Comparison of ENCODE assay signal across 1 cellular context in genomic region chr2:238203973-238204683, GRCh38.
TF ChIP-seq lines count a peak whose summit lies in the region.

No MANE protein-coding gene starts in this region.

TF ChIP-seq in HepG2, 621 proteins besides CTCF, POLR2A, EP300 and RAD21 (continued from another document and continues in another):
- no peak for TF ChIP-seq ZNF276 (CRISPR knock-in tag; IDR thresholded peaks at IDR 0.05; ENCODE audit: low read depth)
- TF ChIP-seq ZXDC (CRISPR knock-in tag; IDR thresholded peaks at IDR 0.05): no peak
- no peak for TF ChIP-seq TEAD3 (CRISPR knock-in tag; optimal IDR thresholded peaks at IDR 0.05; ENCODE audit: borderline replicate concordance)
- TF ChIP-seq, protein P1, sequence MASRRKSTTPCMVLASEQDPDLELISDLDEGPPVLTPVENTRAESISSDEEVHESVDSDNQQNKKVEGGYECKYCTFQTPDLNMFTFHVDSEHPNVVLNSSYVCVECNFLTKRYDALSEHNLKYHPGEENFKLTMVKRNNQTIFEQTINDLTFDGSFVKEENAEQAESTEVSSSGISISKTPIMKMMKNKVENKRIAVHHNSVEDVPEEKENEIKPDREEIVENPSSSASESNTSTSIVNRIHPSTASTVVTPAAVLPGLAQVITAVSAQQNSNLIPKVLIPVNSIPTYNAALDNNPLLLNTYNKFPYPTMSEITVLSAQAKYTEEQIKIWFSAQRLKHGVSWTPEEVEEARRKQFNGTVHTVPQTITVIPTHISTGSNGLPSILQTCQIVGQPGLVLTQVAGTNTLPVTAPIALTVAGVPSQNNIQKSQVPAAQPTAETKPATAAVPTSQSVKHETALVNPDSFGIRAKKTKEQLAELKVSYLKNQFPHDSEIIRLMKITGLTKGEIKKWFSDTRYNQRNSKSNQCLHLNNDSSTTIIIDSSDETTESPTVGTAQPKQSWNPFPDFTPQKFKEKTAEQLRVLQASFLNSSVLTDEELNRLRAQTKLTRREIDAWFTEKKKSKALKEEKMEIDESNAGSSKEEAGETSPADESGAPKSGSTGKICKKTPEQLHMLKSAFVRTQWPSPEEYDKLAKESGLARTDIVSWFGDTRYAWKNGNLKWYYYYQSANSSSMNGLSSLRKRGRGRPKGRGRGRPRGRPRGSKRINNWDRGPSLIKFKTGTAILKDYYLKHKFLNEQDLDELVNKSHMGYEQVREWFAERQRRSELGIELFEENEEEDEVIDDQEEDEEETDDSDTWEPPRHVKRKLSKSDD (CRISPR knock-in tag; IDR thresholded peaks at IDR 0.05; ENCODE audit: low read depth): 0 out of 2 replicates have a peak, but pooled peaks have one; percentile 27
- TF ChIP-seq ZUFSP (CRISPR knock-in tag; IDR thresholded peaks at IDR 0.05; ENCODE audit: borderline replicate concordance): no peak
- TF ChIP-seq FOXK2 (IDR thresholded peaks at IDR 0.05): no peak
- TF ChIP-seq SNAPC2 (CRISPR knock-in tag; IDR thresholded peaks at IDR 0.05): peak; percentile 11; the same call in 1 of the 2 replicates
- no peak for TF ChIP-seq MAFK (conservative IDR thresholded peaks at IDR 0.05 in 1 of 2, IDR thresholded peaks at IDR 0.05 in 1 of 2; ENCODE audit: low read length in 2 of 2)
- TF ChIP-seq ZNF441 (CRISPR knock-in tag; IDR thresholded peaks at IDR 0.05; ENCODE audit: borderline replicate concordance): no peak
- TF ChIP-seq CAMTA2 (CRISPR knock-in tag; IDR thresholded peaks at IDR 0.05; ENCODE audit: borderline replicate concordance): no peak
- TF ChIP-seq FOXO1 (CRISPR knock-in tag; IDR thresholded peaks at IDR 0.05): no peak
- TF ChIP-seq ZNF260 (CRISPR knock-in tag; IDR thresholded peaks at IDR 0.05; ENCODE audit: borderline replicate concordance, low read depth): no peak
- TF ChIP-seq SAFB2 (CRISPR knock-in tag; IDR thresholded peaks at IDR 0.05; ENCODE audit: borderline replicate concordance, low read depth): no peak
- peak; percentile 93; the same call in 1 of the 2 replicates for TF ChIP-seq RNF2 (conservative IDR thresholded peaks at IDR 0.05; ENCODE audit: low read depth)
- no peak for TF ChIP-seq IKZF5 (CRISPR knock-in tag; IDR thresholded peaks at IDR 0.05)
- no peak for TF ChIP-seq JUND (CRISPR knock-in tag; IDR thresholded peaks at IDR 0.05)
- no peak for TF ChIP-seq MTF1 (CRISPR knock-in tag; IDR thresholded peaks at IDR 0.05)
- no peak for TF ChIP-seq NAIF1 (CRISPR knock-in tag; IDR thresholded peaks at IDR 0.05; ENCODE audit: borderline replicate concordance)
- no peak for TF ChIP-seq HMGXB4 (CRISPR knock-in tag; IDR thresholded peaks at IDR 0.05; ENCODE audit: borderline replicate concordance in 1 of 2, low read depth in 1 of 2)
- TF ChIP-seq GABPB1 (CRISPR knock-in tag; IDR thresholded peaks at IDR 0.05): no peak
- no peak for TF ChIP-seq PAWR (CRISPR knock-in tag; IDR thresholded peaks at IDR 0.05; ENCODE audit: borderline replicate concordance)
- no peak for TF ChIP-seq ZMYM2 (CRISPR knock-in tag; IDR thresholded peaks at IDR 0.05)
- TF ChIP-seq, protein P2, sequence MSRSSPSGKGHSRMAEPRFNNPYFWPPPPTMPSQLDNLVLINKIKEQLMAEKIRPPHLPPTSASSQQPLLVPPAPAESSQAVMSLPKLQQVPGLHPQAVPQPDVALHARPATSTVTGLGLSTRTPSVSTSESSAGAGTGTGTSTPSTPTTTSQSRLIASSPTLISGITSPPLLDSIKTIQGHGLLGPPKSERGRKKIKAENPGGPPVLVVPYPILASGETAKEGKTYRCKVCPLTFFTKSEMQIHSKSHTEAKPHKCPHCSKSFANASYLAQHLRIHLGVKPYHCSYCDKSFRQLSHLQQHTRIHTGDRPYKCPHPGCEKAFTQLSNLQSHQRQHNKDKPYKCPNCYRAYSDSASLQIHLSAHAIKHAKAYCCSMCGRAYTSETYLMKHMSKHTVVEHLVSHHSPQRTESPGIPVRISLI (CRISPR knock-in tag; IDR thresholded peaks at IDR 0.05; ENCODE audit: borderline replicate concordance): no peak
- TF ChIP-seq RBM39 (IDR thresholded peaks at IDR 0.05; ENCODE audit: low read depth, low read length, poor library complexity, severe bottlenecking): peak; percentile 22
- no peak for TF ChIP-seq TMF1 (CRISPR knock-in tag; IDR thresholded peaks at IDR 0.05; ENCODE audit: low read depth)
- TF ChIP-seq ZNF180 (CRISPR knock-in tag; IDR thresholded peaks at IDR 0.05; ENCODE audit: borderline replicate concordance, low read depth): no peak
- TF ChIP-seq MAZ (IDR thresholded peaks at IDR 0.05; ENCODE audit: borderline replicate concordance, low read depth, low read length): no peak
- TF ChIP-seq MAZ (CRISPR knock-in tag; IDR thresholded peaks at IDR 0.05; ENCODE audit: low read depth): 0 out of 2 replicates have a peak, but pooled peaks have one; percentile 16
- no peak for TF ChIP-seq GRHL1 (CRISPR knock-in tag; conservative IDR thresholded peaks at IDR 0.05)
- no peak for TF ChIP-seq SOX6 (IDR thresholded peaks at IDR 0.05)
- no peak for TF ChIP-seq SOX6 (CRISPR knock-in tag; IDR thresholded peaks at IDR 0.05)
- no peak for TF ChIP-seq SSRP1 (CRISPR knock-in tag; IDR thresholded peaks at IDR 0.05)
- TF ChIP-seq ZNF10 (CRISPR knock-in tag; IDR thresholded peaks at IDR 0.05; ENCODE audit: borderline replicate concordance, low read depth): no peak
- TF ChIP-seq, protein P3, sequence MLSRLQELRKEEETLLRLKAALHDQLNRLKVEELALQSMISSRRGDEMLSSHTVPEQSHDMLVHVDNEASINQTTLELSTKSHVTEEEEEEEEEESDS (CRISPR knock-in tag; IDR thresholded peaks at IDR 0.05; ENCODE audit: borderline replicate concordance): 0 out of 2 replicates have a peak, but pooled peaks have one; percentile 30
- no peak for TF ChIP-seq RFX3 (CRISPR knock-in tag; IDR thresholded peaks at IDR 0.05)
- TF ChIP-seq DNMT3B (CRISPR knock-in tag; conservative IDR thresholded peaks at IDR 0.05): no peak
- TF ChIP-seq MED13 (CRISPR knock-in tag; IDR thresholded peaks at IDR 0.05): no peak
- peak; percentile 11; the same call in 1 of the 2 replicates for TF ChIP-seq ZNF205 (CRISPR knock-in tag; IDR thresholded peaks at IDR 0.05)
- no peak for TF ChIP-seq HHEX (CRISPR knock-in tag; IDR thresholded peaks at IDR 0.05)
- peak; percentile 69 for TF ChIP-seq HIVEP1 (CRISPR knock-in tag; IDR thresholded peaks at IDR 0.05)
- TF ChIP-seq SMAD3 (CRISPR knock-in tag; IDR thresholded peaks at IDR 0.05): no peak
- TF ChIP-seq ZNF468 (CRISPR knock-in tag; IDR thresholded peaks at IDR 0.05): 0 out of 2 replicates have a peak, but pooled peaks have one; percentile 65
- TF ChIP-seq, protein P4, sequence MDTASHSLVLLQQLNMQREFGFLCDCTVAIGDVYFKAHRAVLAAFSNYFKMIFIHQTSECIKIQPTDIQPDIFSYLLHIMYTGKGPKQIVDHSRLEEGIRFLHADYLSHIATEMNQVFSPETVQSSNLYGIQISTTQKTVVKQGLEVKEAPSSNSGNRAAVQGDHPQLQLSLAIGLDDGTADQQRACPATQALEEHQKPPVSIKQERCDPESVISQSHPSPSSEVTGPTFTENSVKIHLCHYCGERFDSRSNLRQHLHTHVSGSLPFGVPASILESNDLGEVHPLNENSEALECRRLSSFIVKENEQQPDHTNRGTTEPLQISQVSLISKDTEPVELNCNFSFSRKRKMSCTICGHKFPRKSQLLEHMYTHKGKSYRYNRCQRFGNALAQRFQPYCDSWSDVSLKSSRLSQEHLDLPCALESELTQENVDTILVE (CRISPR knock-in tag; IDR thresholded peaks at IDR 0.05): no peak
- TF ChIP-seq ZNF124 (CRISPR knock-in tag; IDR thresholded peaks at IDR 0.05): no peak
- peak; percentile 92; the same call in 1 of the 2 replicates for TF ChIP-seq ZNF572 (CRISPR knock-in tag; IDR thresholded peaks at IDR 0.05)
- TF ChIP-seq BORCS8-MEF2B (CRISPR knock-in tag; IDR thresholded peaks at IDR 0.05): no peak
- TF ChIP-seq, protein P5, sequence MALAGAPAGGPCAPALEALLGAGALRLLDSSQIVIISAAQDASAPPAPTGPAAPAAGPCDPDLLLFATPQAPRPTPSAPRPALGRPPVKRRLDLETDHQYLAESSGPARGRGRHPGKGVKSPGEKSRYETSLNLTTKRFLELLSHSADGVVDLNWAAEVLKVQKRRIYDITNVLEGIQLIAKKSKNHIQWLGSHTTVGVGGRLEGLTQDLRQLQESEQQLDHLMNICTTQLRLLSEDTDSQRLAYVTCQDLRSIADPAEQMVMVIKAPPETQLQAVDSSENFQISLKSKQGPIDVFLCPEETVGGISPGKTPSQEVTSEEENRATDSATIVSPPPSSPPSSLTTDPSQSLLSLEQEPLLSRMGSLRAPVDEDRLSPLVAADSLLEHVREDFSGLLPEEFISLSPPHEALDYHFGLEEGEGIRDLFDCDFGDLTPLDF (CRISPR knock-in tag; IDR thresholded peaks at IDR 0.05): no peak
- TF ChIP-seq RBM22 (optimal IDR thresholded peaks at IDR 0.05; ENCODE audit: low read length): no peak
- TF ChIP-seq ZNF430 (CRISPR knock-in tag; IDR thresholded peaks at IDR 0.05): no peak
- TF ChIP-seq ZNF235 (CRISPR knock-in tag; IDR thresholded peaks at IDR 0.05; ENCODE audit: borderline replicate concordance): no peak
- TF ChIP-seq ZFP36L2 (CRISPR knock-in tag; IDR thresholded peaks at IDR 0.05): no peak
- peak; percentile 47; the same call in 1 of the 2 replicates for TF ChIP-seq TARDBP (CRISPR knock-in tag; IDR thresholded peaks at IDR 0.05)
- no peak for TF ChIP-seq PHF21A (CRISPR knock-in tag; IDR thresholded peaks at IDR 0.05)
